In genomic region chr3:9121366-9121765, GRCh38 we compare ENCODE assay signal across 27 cellular contexts.
"Had no signal": no experiment of that assay in that cellular context is flagged by ENCODE, and none has a peak within 500 bp of the region (broad histone marks: within the 10 kb centered on the region; RNA-seq: fewer than 3 reads in every experiment).

No MANE protein-coding gene starts in this region.

- DNase-seq: activated CD4-positive, alpha-beta memory T cell treated with anti-CD3 and anti-CD28 coated beads, Interleukin-2, amount 10 ng/mL, durations not matched to agents 7 days and 5 days; activated CD4-positive, alpha-beta T cell treated with anti-CD3 and anti-CD28 coated beads, Interleukin-2, amount 10 ng/mL, durations not matched to agents 24 days and 14 days; activated CD4-positive, CD25-positive, alpha-beta regulatory T cell treated with anti-CD3 and anti-CD28 coated beads, Interleukin-2, amount 50 U/mL, for 72 hours; activated CD8-positive, alpha-beta memory T cell treated with anti-CD3 and anti-CD28 coated beads, Interleukin-2, amount 50 U/mL, for 48 hours; activated gamma-delta T cell; activated naive CD4-positive, alpha-beta T cell treated with anti-CD3 and anti-CD28 coated beads, Interleukin-2, amount 10 ng/mL, durations not matched to agents 7 days and 5 days; activated naive CD8-positive, alpha-beta T cell treated with anti-CD3 and anti-CD28 coated beads, Interleukin-2, amount 10 ng/mL, durations not matched to agents 7 days and 5 days; activated T-cell treated with anti-CD3 and anti-CD28 coated beads, Interleukin-2, amount 50 U/mL, for 24 hours; brain microvascular endothelial cell; effector memory CD4-positive, alpha-beta T cell; erythroblast; gastrocnemius medialis; heart left ventricle; left lung; lower lobe of right lung; mesendoderm; occipital lobe; right lobe of liver; stimulated activated CD4-positive, alpha-beta T cell treated with anti-CD3 and anti-CD28 coated beads, Interleukin-4, amount 100 ng/mL, for 24 hours; stimulated activated naive CD8-positive, alpha-beta T cell treated with anti-CD3 and anti-CD28 coated beads, Interleukin-15, amount 100 ng/mL, for 72 hours; T-helper 17 cell; tibial artery; upper lobe of right lung had no signal

- H3K36me3 ChIP-seq: ascending aorta, brain microvascular endothelial cell, gastrocnemius medialis, left lung, lower lobe of right lung, right lobe of liver, tibial artery, upper lobe of right lung had no signal

- H3K27ac ChIP-seq: ascending aorta, brain microvascular endothelial cell, coronary artery, gastrocnemius medialis, heart left ventricle, left lung, lower lobe of right lung, parathyroid adenoma, right lobe of liver, skin epidermis, tibial artery, upper lobe of right lung had no signal

- H3K4me3 ChIP-seq: ascending aorta, coronary artery, gastrocnemius medialis, heart left ventricle, left lung, lower lobe of right lung, right lobe of liver, skin epidermis, tibial artery, upper lobe of right lung had no signal

- H3K4me1 ChIP-seq: ascending aorta, left lung, lower lobe of right lung, parathyroid adenoma, right lobe of liver, tibial artery, upper lobe of right lung had no signal

- H3K9me3 ChIP-seq: ascending aorta, gastrocnemius medialis, heart left ventricle, left lung, lower lobe of right lung, right lobe of liver, tibial artery, upper lobe of right lung had no signal
